In the genomic region with DNA sequence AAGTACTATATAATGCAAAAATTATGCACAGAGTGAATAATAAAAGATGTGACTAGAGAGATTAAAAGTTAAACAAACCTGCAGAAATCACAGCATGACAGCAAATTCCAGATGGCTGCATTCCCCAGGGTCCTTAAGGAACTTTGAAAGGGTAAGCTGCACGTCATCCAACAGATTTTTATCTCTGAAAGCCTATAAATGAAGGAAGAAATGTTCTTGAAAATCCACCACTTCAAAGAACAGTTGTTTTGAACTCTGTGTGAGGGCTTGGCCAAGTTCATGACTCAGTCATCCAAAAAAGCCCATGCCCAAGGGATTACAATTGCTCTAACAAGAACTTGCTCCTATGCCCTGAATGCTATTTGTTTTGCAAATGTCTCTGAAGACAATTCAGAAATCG, we compare ENCODE assay signal across 16 cellular contexts.
DNase-seq lines count a peak whose midpoint lies in the region; ATAC-seq and TF ChIP-seq lines count a peak whose summit lies in the region.
"Had no signal": no experiment of that assay in that cellular context is flagged by ENCODE, and none has a peak within 500 bp of the region (broad histone marks: within the 10 kb centered on the region; RNA-seq: fewer than 3 reads in every experiment).

No MANE protein-coding gene starts in this region.

- H3K9me3 Mint-ChIP-seq in activated T-helper 2 cell treated with anti-CD3 and anti-CD28 coated beads, Interferon-gamma antibody, Interleukin-2, Interleukin-4, amounts not matched to agents 10 μg/mL and 5 μg/mL and 100 μg/mL, durations not matched to agents 14 hours and 24 hours and 36 hours: peaks cover 32% of the 10 kb centered on the region

- H3K36me3 Mint-ChIP-seq in activated T-helper 2 cell treated with anti-CD3 and anti-CD28 coated beads, Interferon-gamma antibody, Interleukin-2, Interleukin-4, amounts not matched to agents 10 μg/mL and 5 μg/mL and 100 μg/mL, durations not matched to agents 14 hours and 24 hours and 36 hours (ENCODE audit: low read depth): no peaks in the 10 kb centered on the region

- no peak overlapping the region for H2BK15ac ChIP-seq in mesendoderm (replicated peaks; ENCODE audit: low read depth)

- no peak overlapping the region for H3K4me3 ChIP-seq in brain microvascular endothelial cell (ENCODE audit: low read depth, low read length)
- no peak overlapping the region for H3K4me3 ChIP-seq in mesendoderm (ENCODE audit: low read length)
- no peak overlapping the region for H3K4me3 ChIP-seq in mammary epithelial cell (replicated peaks in 1 of 3; ENCODE audit: insufficient read depth in 1 of 3, low read depth in 2 of 3, low read length in 3 of 3)
- H3K4me3 ChIP-seq: esophagus squamous epithelium, GM12878 had no signal

- no peak overlapping the region for H2AFZ ChIP-seq in mammary epithelial cell (ENCODE audit: low read depth, low read length)

- ATAC-seq in HG03469 (IDR thresholded peaks at IDR 0.05; ENCODE audit: unreplicated experiment): no peak
- ATAC-seq: GM12878 had no signal

- WGBS in mesendoderm (ENCODE audit: extremely low coverage, insufficient coverage, low lambda C conversion rate): no CpG with 5 or more reads among the region's 2 CpGs
- WGBS in mammary epithelial cell (ENCODE audit: low coverage, missing lambda C conversion rate): 4% methylated on average over 2 of the region's 2 CpGs

- no peak overlapping the region for H3K23ac ChIP-seq in mesendoderm (ENCODE audit: low read length)

- H3K18ac ChIP-seq in mesendoderm (ENCODE audit: low read length): no peak overlapping the region

- no peak overlapping the region for H3K27ac Mint-ChIP-seq in activated T-helper 2 cell treated with anti-CD3 and anti-CD28 coated beads, Interferon-gamma antibody, Interleukin-2, Interleukin-4, amounts not matched to agents 10 μg/mL and 5 μg/mL and 100 μg/mL, durations not matched to agents 14 hours and 24 hours and 36 hours

- no peak overlapping the region for H4K5ac ChIP-seq in mesendoderm (ENCODE audit: low read length)

- no peaks in the 10 kb centered on the region for H3K79me1 ChIP-seq in mesendoderm (ENCODE audit: low read length)

- no peaks in the 10 kb centered on the region for H3K79me2 ChIP-seq in mesendoderm (ENCODE audit: control insufficient read depth, insufficient read depth, low read length)
- no peaks in the 10 kb centered on the region for H3K79me2 ChIP-seq in mammary epithelial cell (ENCODE audit: insufficient read depth, low read length)

- H4K20me1 ChIP-seq in mammary epithelial cell (ENCODE audit: insufficient read depth, low read length): no peaks in the 10 kb centered on the region

- DNase-seq in D341Med (ENCODE audit: low spot score) (peak; percentile 27), NCI-H2171 (lab: John Stamatoyannopoulos, UW) (peak; percentile 70), brain microvascular endothelial cell (peak; percentile 71), mesendoderm (peak; percentile 86), mammary epithelial cell (no peak), NCI-H128 (lab: John Stamatoyannopoulos, UW; ENCODE audit: unreplicated experiment) (no peak)
- DNase-seq in activated T-helper 2 cell treated with anti-CD3 and anti-CD28 coated beads, Interferon-gamma antibody, Interleukin-2, Interleukin-4, amounts not matched to agents 10 μg/mL and 5 μg/mL and 100 μg/mL, durations not matched to agents 14 hours and 24 hours and 36 hours (ENCODE audit: low spot score): no peak
- DNase-seq: activated naive CD4-positive, alpha-beta T cell; DND-41; esophagus squamous epithelium; H7; MV-4-11; NCI-H2227 treated with DMSO at 0.1 percent for 48 hours; RPMI8226 had no signal

- H2BK5ac ChIP-seq in mesendoderm (ENCODE audit: low read length): no peak overlapping the region

- in situ Hi-C loops in brain microvascular endothelial cell (cut with HindIII; ENCODE audit: low pct_ligation_motif_present, low sequenced_read_pairs): no loop called here
- in situ Hi-C loops in mammary epithelial cell (cut with MboI; ENCODE audit: low sequenced_read_pairs in 2 of 2): no loop called here

- TF ChIP-seq CTCF in brain microvascular endothelial cell (IDR thresholded peaks at IDR 0.05; ENCODE audit: low read depth, low read length, missing control alignments) (no peak), mammary epithelial cell (conservative IDR thresholded peaks at IDR 0.05 in 1 of 2, IDR thresholded peaks at IDR 0.05 in 1 of 2; ENCODE audit: extremely low read depth in 1 of 2, insufficient read depth in 1 of 2, low read depth in 1 of 2, low read length in 2 of 2) (no peak)

- no peaks in the 10 kb centered on the region for H3K27me3 Mint-ChIP-seq in activated T-helper 2 cell treated with anti-CD3 and anti-CD28 coated beads, Interferon-gamma antibody, Interleukin-2, Interleukin-4, amounts not matched to agents 10 μg/mL and 5 μg/mL and 100 μg/mL, durations not matched to agents 14 hours and 24 hours and 36 hours (ENCODE audit: low read depth)

- H4K8ac ChIP-seq in mesendoderm (ENCODE audit: low read depth, low read length): no peak overlapping the region

- CTCF ChIA-PET in mammary epithelial cell (lab: Charles Lee; ENCODE audit: low non-redundant PET): no interaction called here

- no peak overlapping the region for H3K27ac ChIP-seq in brain microvascular endothelial cell
- no peak overlapping the region for H3K27ac ChIP-seq in mesendoderm (ENCODE audit: low read depth, low read length)
- H3K27ac ChIP-seq in mammary epithelial cell (ENCODE audit: insufficient read depth, low read depth, low read length): no peak overlapping the region
- H3K27ac ChIP-seq: esophagus squamous epithelium had no signal

- no peak overlapping the region for H3K56ac ChIP-seq in mesendoderm (ENCODE audit: low read length)

- no peak overlapping the region for H3K4ac ChIP-seq in mesendoderm (ENCODE audit: low read depth, low read length)

- H3K9me3 ChIP-seq in mammary epithelial cell (replicated peaks; ENCODE audit: insufficient read depth, low read length): no peaks in the 10 kb centered on the region

- H3K4me2 ChIP-seq in mesendoderm (ENCODE audit: low read length): no peak overlapping the region
- H3K4me2 ChIP-seq in mammary epithelial cell (ENCODE audit: insufficient read depth, low read depth, low read length): no peak overlapping the region

- dilution Hi-C loops in mammary epithelial cell (cut with HindIII; ENCODE audit: low sequenced_read_pairs): no loop called here

- H2BK120ac ChIP-seq in mesendoderm (ENCODE audit: low read depth, low read length): no peak overlapping the region

- intact Hi-C loops in mammary epithelial cell (cut with micrococcal nuclease): no loop called here
- intact Hi-C loops in activated T-helper 2 cell treated with anti-CD3 and anti-CD28 coated beads, Interferon-gamma antibody, Interleukin-2, Interleukin-4, amounts not matched to agents 10 μg/mL and 5 μg/mL and 100 μg/mL, durations not matched to agents 14 hours and 24 hours and 36 hours (cut with micrococcal nuclease): no loop called here

- H3K36me3 ChIP-seq in brain microvascular endothelial cell (replicated peaks) (no peaks in the 10 kb centered on the region), mesendoderm (ENCODE audit: control insufficient read depth, insufficient read depth, low read length) (no peaks in the 10 kb centered on the region), mammary epithelial cell (ENCODE audit: insufficient read depth, low read length) (no peaks in the 10 kb centered on the region)
- H3K36me3 ChIP-seq: esophagus squamous epithelium had no signal

- no peak overlapping the region for H3K4me3 Mint-ChIP-seq in activated T-helper 2 cell treated with anti-CD3 and anti-CD28 coated beads, Interferon-gamma antibody, Interleukin-2, Interleukin-4, amounts not matched to agents 10 μg/mL and 5 μg/mL and 100 μg/mL, durations not matched to agents 14 hours and 24 hours and 36 hours (ENCODE audit: low read depth)

- H3K27me3 ChIP-seq in brain microvascular endothelial cell (replicated peaks) (no peaks in the 10 kb centered on the region), mesendoderm (ENCODE audit: insufficient read depth, low read length, poor library complexity) (no peaks in the 10 kb centered on the region), mammary epithelial cell (ENCODE audit: insufficient read depth, low read length) (no peaks in the 10 kb centered on the region)
- H3K27me3 ChIP-seq: esophagus squamous epithelium had no signal

- H3K4me1 ChIP-seq in mesendoderm (ENCODE audit: control insufficient read depth, low read depth, low read length) (no peaks in the 10 kb centered on the region), mammary epithelial cell (ENCODE audit: insufficient read depth, low read length) (no peaks in the 10 kb centered on the region)
- H3K4me1 ChIP-seq: esophagus squamous epithelium had no signal

- no peak overlapping the region for H2AK5ac ChIP-seq in mesendoderm (ENCODE audit: low read length)

- no peaks in the 10 kb centered on the region for H3K4me1 Mint-ChIP-seq in activated T-helper 2 cell treated with anti-CD3 and anti-CD28 coated beads, Interferon-gamma antibody, Interleukin-2, Interleukin-4, amounts not matched to agents 10 μg/mL and 5 μg/mL and 100 μg/mL, durations not matched to agents 14 hours and 24 hours and 36 hours (ENCODE audit: low read depth)

- no TSS peak for BruUV-seq in mammary epithelial cell (replicated peaks; lab: Mats Ljungman, UMichigan)

- H3K9ac ChIP-seq in mesendoderm (ENCODE audit: low read length) (no peak overlapping the region), mammary epithelial cell (ENCODE audit: insufficient read depth, low read length) (no peak overlapping the region)

Comparison
In these comparisons a context has a peak if more than half of its experiments do, and no peak if none do; other contexts are left out.
1. DNase-seq: peak in D341Med (single experiment), NCI-H2171 (single experiment), brain microvascular endothelial cell (single experiment) and mesendoderm (single experiment); none in mammary epithelial cell (single experiment), activated T-helper 2 cell treated with anti-CD3 and anti-CD28 coated beads, Interferon-gamma antibody, Interleukin-2, Interleukin-4, amounts not matched to agents 10 μg/mL and 5 μg/mL and 100 μg/mL, durations not matched to agents 14 hours and 24 hours and 36 hours (single experiment) and NCI-H128 (single experiment).